ENCODE assay signal across 24 cellular contexts in the genomic region with DNA sequence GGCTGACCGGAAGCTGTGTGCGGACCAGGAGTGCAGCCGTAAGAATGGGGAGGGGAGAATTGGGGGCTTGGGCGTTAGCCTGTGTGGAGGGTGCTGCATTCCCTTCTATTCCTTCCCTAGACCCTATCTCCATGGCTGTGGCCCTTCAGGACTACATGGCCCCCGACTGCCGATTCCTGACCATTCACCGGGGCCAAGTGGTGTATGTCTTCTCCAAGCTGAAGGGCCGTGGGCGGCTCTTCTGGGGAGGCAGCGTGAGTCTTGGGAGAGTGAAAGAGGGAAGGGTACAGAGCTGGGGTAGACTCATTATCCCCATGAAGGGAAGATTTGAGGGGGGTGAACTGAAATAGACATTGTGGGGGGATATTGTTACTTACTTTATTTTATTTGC. TPM values are rescaled to one million over a fixed set of nuclear protein-coding genes. Genes with fewer than 3 reads are reported as not detected.
DNase-seq lines count a peak whose midpoint lies in the region; ATAC-seq, FAIRE-seq and TF ChIP-seq lines count a peak whose summit lies in the region.
"Had no signal": no experiment of that assay in that cellular context is flagged by ENCODE, and none has a peak within 500 bp of the region (broad histone marks: within the 10 kb centered on the region; RNA-seq: fewer than 3 reads in every experiment).

No MANE protein-coding gene starts in this region.

- POLR2A ChIA-PET in CD4-positive, alpha-beta memory T cell (lab: Charles Lee; ENCODE audit: partially characterized antibody): interaction anchor here (0.9 to 14.6 kb wide), 4 partner anchors 22 to 27 kb away, joined by 3 to 369 read pairs (median 72); a partner anchor contains a TSS
- POLR2A ChIA-PET in HEK293 (lab: Yijun Ruan, JAX): interaction anchor here (0.6 to 3.2 kb wide), 2 partner anchors 32 to 224 kb away, joined by 5 to 30 read pairs; no protein-coding TSS in a partner anchor

- intact Hi-C loops in CD4-positive, alpha-beta memory T cell (cut with micrococcal nuclease): loop anchor here (2.0 kb wide), 1 partner anchor 43 kb away; no protein-coding TSS in a partner anchor

- peaks cover 13 to 24% of the 10 kb centered on the region in 2 donors for H3K36me3 Mint-ChIP-seq in CD4-positive, alpha-beta memory T cell
- peaks cover 11% of the 10 kb centered on the region for H3K36me3 Mint-ChIP-seq in endothelial cell (ENCODE audit: low read depth, unreplicated experiment)
- peaks cover 5% of the 10 kb centered on the region for H3K36me3 Mint-ChIP-seq in osteocyte (ENCODE audit: unreplicated experiment)

- H3K9me3 ChIP-seq in CD4-positive, alpha-beta memory T cell (ENCODE audit: control insufficient read depth in 1 of 2, low read length in 2 of 2): no peaks in the 10 kb centered on the region
- H3K9me3 ChIP-seq in HEK293 (ENCODE audit: control insufficient read depth, insufficient read depth, low read depth, low read length) (no peaks in the 10 kb centered on the region), small intestine (ENCODE audit: control insufficient read depth, low read depth) (no peaks in the 10 kb centered on the region)
- H3K9me3 ChIP-seq: left lung, ovary, thoracic aorta had no signal

- CTCF ChIA-PET in CD4-positive, alpha-beta memory T cell (lab: Charles Lee; ENCODE audit: partially characterized antibody): interaction anchor here (1.8 kb wide), 1 partner anchor 18 kb away, joined by 4 read pairs; no protein-coding TSS in a partner anchor
- CTCF ChIA-PET in HEK293 (lab: Yijun Ruan, JAX): interaction anchor here (0.6 to 6.4 kb wide), 5 partner anchors 10 to 66 kb away, joined by 3 to 61 read pairs (median 4); no protein-coding TSS in a partner anchor

- H3K27ac Mint-ChIP-seq in CD4-positive, alpha-beta memory T cell: peak overlapping the region in 5 of 7 donors; percentile 42 to 95 (median 74)
- H3K27ac Mint-ChIP-seq in endothelial cell (ENCODE audit: unreplicated experiment) (no peak overlapping the region), osteocyte (ENCODE audit: unreplicated experiment) (no peak overlapping the region)
- H3K27ac Mint-ChIP-seq: activated T-cell treated with anti-CD3 and anti-CD28 coated beads, Interleukin-2, amount 50 U/mL, for 72 hours had no signal

- H3K4me1 ChIP-seq in CD4-positive, alpha-beta memory T cell (ENCODE audit: insufficient read depth, low read length): peaks cover 34% of the 10 kb centered on the region
- H3K4me1 ChIP-seq in HEK293 (ENCODE audit: control insufficient read depth, insufficient read depth, low read length) (peaks cover 13% of the 10 kb centered on the region), small intestine (ENCODE audit: control insufficient read depth in 2 of 2, insufficient read depth in 1 of 2, low read depth in 1 of 2, low read length in 1 of 2) (peaks cover 0 to 3% of the 10 kb centered on the region in 2 donors)

- H3K4me3 Mint-ChIP-seq in CD4-positive, alpha-beta memory T cell: no peak overlapping the region
- H3K4me3 Mint-ChIP-seq in endothelial cell (ENCODE audit: unreplicated experiment): peak overlapping the region; percentile 65
- H3K4me3 Mint-ChIP-seq in osteocyte (ENCODE audit: unreplicated experiment): peak overlapping the region; percentile 54
- H3K4me3 Mint-ChIP-seq: activated naive CD8-positive, alpha-beta T cell; activated T-cell treated with anti-CD3 and anti-CD28 coated beads, Interleukin-2, amount 50 U/mL, for 72 hours had no signal

- no peaks in the 10 kb centered on the region for H3K36me3 ChIP-seq in CD4-positive, alpha-beta memory T cell (ENCODE audit: insufficient read depth, low read length)
- H3K36me3 ChIP-seq in HEK293 (ENCODE audit: control insufficient read depth in 2 of 2, insufficient read depth in 1 of 2, low read length in 2 of 2) (peaks cover 0 to 13% of the 10 kb centered on the region in 2 experiments; a peak in 1 of 3 replicates), small intestine (ENCODE audit: control insufficient read depth in 2 of 2, insufficient read depth in 2 of 2, low read length in 2 of 2) (no peaks in the 10 kb centered on the region)
- H3K36me3 ChIP-seq: heart left ventricle, left lung, ovary, thoracic aorta had no signal

- 93 to 99% (median 95%) methylated on average over 10 of the region's 10 CpGs for WGBS in small intestine, 3 donors

- FAIRE-seq in small intestine (lab: Jason Lieb, UNC): no peak
- FAIRE-seq: H54 had no signal

- no peak overlapping the region for H3K4me3 ChIP-seq in CD4-positive, alpha-beta memory T cell (ENCODE audit: low read length in 2 of 2)
- no peak overlapping the region for H3K4me3 ChIP-seq in HEK293 (ENCODE audit: low read depth, low read length)
- no peak overlapping the region for H3K4me3 ChIP-seq in small intestine (ENCODE audit: low read depth in 1 of 2, low read length in 2 of 2)
- H3K4me3 ChIP-seq: heart left ventricle, left lung, ovary, PC-9, SK-N-MC, thoracic aorta had no signal

- peaks cover 0 to 5% (median 0%) of the 10 kb centered on the region in 8 donors for H3K9me3 Mint-ChIP-seq in CD4-positive, alpha-beta memory T cell
- no peaks in the 10 kb centered on the region for H3K9me3 Mint-ChIP-seq in endothelial cell (ENCODE audit: unreplicated experiment)
- H3K9me3 Mint-ChIP-seq in osteocyte (ENCODE audit: unreplicated experiment): no peaks in the 10 kb centered on the region

- H3K27ac ChIP-seq in CD4-positive, alpha-beta memory T cell (ENCODE audit: low read depth, low read length): no peak overlapping the region
- H3K27ac ChIP-seq in HEK293 (ENCODE audit: extremely low read depth, low read depth, low read length): 0 out of 2 replicates have a peak overlapping the region, but pooled peaks have one; percentile 17
- H3K27ac ChIP-seq in small intestine (ENCODE audit: low read depth in 1 of 2, low read length in 1 of 2): no peak overlapping the region
- H3K27ac ChIP-seq: KMS-11, left lung, ovary, PC-9, SK-N-MC, thoracic aorta had no signal

- ATAC-seq in GM21390 (IDR thresholded peaks at IDR 0.05; ENCODE audit: unreplicated experiment): no peak
- ATAC-seq: activated CD4-positive, CD25-positive, alpha-beta regulatory T cell treated with anti-CD3 and anti-CD28 coated beads, Interleukin-2, amount 50 U/mL, for 24 hours; activated T-cell treated with anti-CD3 and anti-CD28 coated beads, Interleukin-2, amount 50 U/mL, for 72 hours; heart left ventricle; left lung; sciatic nerve had no signal

- TF ChIP-seq CTCF in HEK293 (tag by site-specific recombination; IDR thresholded peaks at IDR 0.05): no peak
- no peak for TF ChIP-seq CTCF in endothelial cell (IDR thresholded peaks at IDR 0.05; ENCODE audit: unreplicated experiment)
- no peak for TF ChIP-seq CTCF in osteocyte (IDR thresholded peaks at IDR 0.05)

- peaks cover 26 to 45% (median 33%) of the 10 kb centered on the region in 4 donors for H3K4me1 Mint-ChIP-seq in CD4-positive, alpha-beta memory T cell
- peaks cover 19% of the 10 kb centered on the region for H3K4me1 Mint-ChIP-seq in endothelial cell (ENCODE audit: unreplicated experiment)
- H3K4me1 Mint-ChIP-seq in osteocyte (ENCODE audit: unreplicated experiment): peaks cover 24% of the 10 kb centered on the region

- DNase-seq in CD4-positive, alpha-beta memory T cell: no peak
- DNase-seq in endothelial cell (ENCODE audit: low spot score): no peak
- DNase-seq in osteocyte (ENCODE audit: extremely low spot score, unreplicated experiment): no peak
- no peak for DNase-seq in SIG-M5 (lab: John Stamatoyannopoulos, UW)
- DNase-seq in small intestine: no peak
- DNase-seq: activated T-cell treated with anti-CD3 and anti-CD28 coated beads, Interleukin-2, amount 50 U/mL, for 72 hours; cortex of kidney; heart left ventricle; left lung; NCI-H187; NCI-H2227 treated with DMSO at 0.1 percent for 48 hours; ovary; PC-9; T-helper 9 cell had no signal

- H3K27me3 ChIP-seq in CD4-positive, alpha-beta memory T cell (ENCODE audit: insufficient read depth, low read length): no peaks in the 10 kb centered on the region
- no peaks in the 10 kb centered on the region for H3K27me3 ChIP-seq in small intestine (ENCODE audit: control insufficient read depth in 2 of 2, insufficient read depth in 2 of 2, low read length in 2 of 2)
- H3K27me3 ChIP-seq: heart left ventricle, left lung, ovary had no signal

- no peaks in the 10 kb centered on the region for H3K27me3 Mint-ChIP-seq in CD4-positive, alpha-beta memory T cell
- H3K27me3 Mint-ChIP-seq in endothelial cell (ENCODE audit: unreplicated experiment) (peaks cover 3% of the 10 kb centered on the region), osteocyte (ENCODE audit: unreplicated experiment) (no peaks in the 10 kb centered on the region)
- H3K27me3 Mint-ChIP-seq: activated naive CD8-positive, alpha-beta T cell had no signal

TF ChIP-seq in HEK293, 187 proteins besides CTCF, POLR2A, EP300 and RAD21 (continues in another document):
- TF ChIP-seq ZFHX2 (tag by site-specific recombination; conservative IDR thresholded peaks at IDR 0.05): 0 out of 2 replicates have a peak, but pooled peaks have one; percentile 37

RNA-seq across cellular contexts. Expression of a gene that starts 0.3 kb away (rescaled TPM):
- 10 to 100 TPM; 11.2 to 11.4 TPM for total RNA-seq in CD4-positive, alpha-beta memory T cell
- polyA plus RNA-seq in CD4-positive, alpha-beta memory T cell: not detected
- total RNA-seq in endothelial cell (ENCODE audit: unreplicated experiment) (not detected), osteocyte (2.0 TPM in 1 of 2 replicates, not detected in the other)
- polyA plus RNA-seq in small intestine: 1 to 10 TPM in 2 of 3 donors, not detected in 1; 3.2 to 4.3 TPM
- total RNA-seq: Daoy, thoracic aorta had no signal

RNA-seq across cellular contexts. Expression of a gene that starts 2.4 kb away (rescaled TPM):
- total RNA-seq in CD4-positive, alpha-beta memory T cell: 10 to 100 TPM; 53.5 to 55.0 TPM
- polyA plus RNA-seq in CD4-positive, alpha-beta memory T cell: 10 to 100 TPM; 67.3 to 69.8 TPM
- total RNA-seq in endothelial cell (ENCODE audit: unreplicated experiment) (29.2 TPM), osteocyte (19.7 and 20.4 TPM in 2 replicates)
- polyA plus RNA-seq in small intestine: 10 to 100 TPM; 41.9 to 48.1 (median 44.3) TPM

RNA-seq across cellular contexts. Expression of a gene that starts 23.4 kb away (rescaled TPM):
- 100 to 1,000 TPM; 203 to 219 TPM for total RNA-seq in CD4-positive, alpha-beta memory T cell
- polyA plus RNA-seq in CD4-positive, alpha-beta memory T cell: 100 to 1,000 TPM; 141 to 207 TPM
- total RNA-seq in endothelial cell (ENCODE audit: unreplicated experiment) (146 TPM), osteocyte (94.3 and 104 TPM in 2 replicates)
- polyA plus RNA-seq in small intestine: 100 to 1,000 TPM in 1 of 3 donors, 10 to 100 TPM in 2; 68.9 to 103 (median 93.8) TPM

RNA-seq across cellular contexts. Expression of a gene that starts 24.6 kb away (rescaled TPM):
- total RNA-seq in CD4-positive, alpha-beta memory T cell: 10 to 100 TPM; 93.3 to 95.7 TPM
- 10 to 100 TPM; 48.8 to 63.9 TPM for polyA plus RNA-seq in CD4-positive, alpha-beta memory T cell
- total RNA-seq in endothelial cell (ENCODE audit: unreplicated experiment): 101 TPM
- 48.0 and 53.2 TPM in 2 replicates for total RNA-seq in osteocyte
- polyA plus RNA-seq in small intestine: 10 to 100 TPM; 25.7 to 77.8 (median 36.7) TPM

RNA-seq across cellular contexts. Expression of a gene that starts 25.4 kb away (rescaled TPM):
- 1 to 10 TPM; 5.2 to 5.5 TPM for total RNA-seq in CD4-positive, alpha-beta memory T cell
- 1 to 10 TPM in 1 of 2 donors, under 1 TPM in 1; 0.26 to 2.8 TPM for polyA plus RNA-seq in CD4-positive, alpha-beta memory T cell
- total RNA-seq in endothelial cell (ENCODE audit: unreplicated experiment) (24.6 TPM), osteocyte (14.6 and 17.0 TPM in 2 replicates)
- polyA plus RNA-seq in small intestine: 10 to 100 TPM; 12.1 to 27.5 (median 19.5) TPM

Comparison
In these comparisons a context has a peak if more than half of its experiments do, and no peak if none do; other contexts are left out.
1. H3K27ac Mint-ChIP-seq: peak in CD4-positive, alpha-beta memory T cell (5 of 7); none in endothelial cell (single experiment) and osteocyte (single experiment).
2. H3K4me3 Mint-ChIP-seq: peak in endothelial cell (single experiment) and osteocyte (single experiment); none in CD4-positive, alpha-beta memory T cell (0 of 8).